ENCODE assay signal across 8 cellular contexts in the genomic region with DNA sequence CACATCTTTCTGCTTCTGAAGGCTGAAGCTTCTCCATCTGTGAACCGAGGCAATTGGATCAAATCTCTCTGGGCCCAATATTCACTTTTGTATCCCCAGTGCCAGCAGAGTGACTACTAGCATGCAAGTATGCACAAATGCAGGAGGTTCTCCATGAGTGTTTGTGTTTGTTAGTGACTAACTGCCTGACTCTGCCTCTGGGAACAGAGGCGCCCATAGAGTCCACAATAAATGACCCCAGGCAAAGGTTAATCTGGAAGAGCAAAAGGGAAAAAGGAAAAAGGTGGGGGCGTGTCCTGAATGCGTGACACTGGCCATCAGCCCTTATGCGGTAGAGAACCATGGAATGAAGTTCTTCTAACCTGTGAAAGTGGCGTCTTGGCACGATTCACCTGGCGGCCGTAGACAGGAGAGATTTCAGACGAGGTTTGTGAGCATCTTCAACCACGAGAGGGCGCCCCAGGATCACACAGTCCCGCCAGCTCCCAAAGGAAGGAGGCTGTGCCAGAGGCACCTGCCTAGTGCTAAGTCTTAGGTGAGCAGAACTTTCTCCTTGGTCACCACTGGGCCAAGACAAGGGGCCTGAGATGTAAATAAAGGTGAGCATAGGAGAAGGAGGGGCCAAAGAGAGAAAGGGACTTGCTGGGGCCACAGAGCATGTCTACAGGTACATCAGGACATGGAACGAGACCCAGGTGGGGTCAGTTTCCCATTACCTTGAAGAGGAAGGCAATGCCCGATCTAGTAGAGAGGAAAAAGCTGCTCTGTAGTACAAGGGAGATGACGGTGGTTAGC. TPM values are rescaled to one million over a fixed set of nuclear protein-coding genes. Genes with fewer than 3 reads are reported as not detected.
DNase-seq lines count a peak whose midpoint lies in the region; ATAC-seq and TF ChIP-seq lines count a peak whose summit lies in the region.

No MANE protein-coding gene starts in this region.

- no peak for ATAC-seq in HG03097 (IDR thresholded peaks at IDR 0.05; ENCODE audit: low FRiP score, unreplicated experiment)

- peak; percentile 49 for DNase-seq in GDM1 (lab: John Stamatoyannopoulos, UW)
- DNase-seq in LNCaP clone FGC (ENCODE audit: low read depth): peak; percentile 75
- DNase-seq in RPMI8226: peak; percentile 95
- peak; percentile 72 to 86 for DNase-seq in activated T-helper 1 cell treated with anti-CD3 and anti-CD28 coated beads, Interleukin-2, amount 50 U/mL, for 16 hours (ENCODE audit: low read depth in 1 of 2, low spot score in 1 of 2)
- DNase-seq in foreskin melanocyte: peak; percentile 37
- peak; percentile 60 for DNase-seq in occipital lobe (lab: John Stamatoyannopoulos, UW)
- peak; percentile 92 for DNase-seq in testis

- H3K36me3 ChIP-seq in testis (ENCODE audit: low read depth, missing control alignments): no peaks in the 10 kb centered on the region

- no peak for TF ChIP-seq POLR2A in testis (IDR thresholded peaks at IDR 0.05)

- H3K4me3 ChIP-seq in LNCaP clone FGC (ENCODE audit: low read depth, low read length) (no peak overlapping the region), testis (no peak overlapping the region)

- no peaks in the 10 kb centered on the region for H3K27me3 ChIP-seq in testis

- WGBS in testis, 2 donors: 37 to 48% methylated on average over 16 of the region's 16 CpGs

- peak; percentile 90 for TF ChIP-seq CTCF in LNCaP clone FGC (IDR thresholded peaks at IDR 0.05; ENCODE audit: control insufficient read depth, extremely low read depth, insufficient read depth)
- peak; percentile 83 to 92 (median 84) for TF ChIP-seq CTCF in testis (IDR thresholded peaks at IDR 0.05)

- no peaks in the 10 kb centered on the region for H3K9me3 ChIP-seq in testis

- H3K27ac ChIP-seq in testis: no peak overlapping the region

- peaks cover 2% of the 10 kb centered on the region for H3K4me1 ChIP-seq in testis

- intact Hi-C loops in testis (cut with DNase I; ENCODE audit: low total_unique reads): loop anchor here (10.0 kb wide), 1 partner anchor 174 kb away; no protein-coding TSS in a partner anchor

RNA-seq across cellular contexts. Expression of a gene that starts 44.2 kb away (rescaled TPM):
- total RNA-seq in occipital lobe (not detected), testis (1 to 10 TPM; 5.0 to 5.8 TPM)
- 9.7 TPM for polyA plus RNA-seq in testis (ENCODE audit: insufficient read depth, low read depth, low replicate concordance)

Comparison
In these comparisons a context has a peak if more than half of its experiments do, and no peak if none do; other contexts are left out.
1. DNase-seq: peak in every context shown above with its lines; median percentile 95 in RPMI8226; 92 in testis; 79 in activated T-helper 1 cell treated with anti-CD3 and anti-CD28 coated beads, Interleukin-2, amount 50 U/mL, for 16 hours; 75 in LNCaP clone FGC; 60 in occipital lobe; 49 in GDM1; 37 in foreskin melanocyte.